ENCODE assay signal across 20 cellular contexts in genomic region chr13:89943139-89943538, GRCh38.
"Had no signal": no experiment of that assay in that cellular context is flagged by ENCODE, and none has a peak within 500 bp of the region (broad histone marks: within the 10 kb centered on the region; RNA-seq: fewer than 3 reads in every experiment).

No MANE protein-coding gene starts in this region.

- FAIRE-seq: keratinocyte had no signal

- ATAC-seq: left colon; left lung; lower lobe of right lung; naive thymus-derived CD8-positive, alpha-beta T cell; right lobe of liver; stimulated activated memory B cell treated with anti-CD40 and anti-IgM and Interleukin-4, amounts not matched to agents 10 μg/mL and 1 μg/mL and 100 μg/mL, for 72 hours; stimulated activated naive CD8-positive, alpha-beta T cell treated with anti-CD3 and anti-CD28 coated beads, Interleukin-15, amount 100 ng/mL, for 72 hours had no signal

- DNase-seq: hippocampal formation; left colon; left lung; lower lobe of right lung; mammary epithelial cell; mesenchymal stem cell; naive thymus-derived CD8-positive, alpha-beta T cell; nucleus accumbens; right lobe of liver; spleen; stimulated activated CD4-positive, alpha-beta T cell treated with anti-CD3 and anti-CD28 coated beads, Interleukin-1b, Interleukin-23, amount 100 ng/mL, for 48 hours; stimulated activated CD4-positive, alpha-beta T cell treated with anti-CD3 and anti-CD28 coated beads, Interleukin-2, amount 100 ng/mL, for 48 hours; stimulated activated CD4-positive, alpha-beta T cell treated with anti-CD3 and anti-CD28 coated beads, Interleukin-4, amount 100 ng/mL, for 4 hours; stimulated activated CD8-positive, alpha-beta memory T cell treated with anti-CD3 and anti-CD28 coated beads, Interleukin-4, amount 100 ng/mL, for 48 hours; stimulated activated naive CD4-positive, alpha-beta T cell treated with Interleukin-2 at 50 U/mL for 16 hours; stimulated activated naive CD8-positive, alpha-beta T cell treated with anti-CD3 and anti-CD28 coated beads, Interleukin-15, amount 100 ng/mL, for 72 hours; substantia nigra; uterus had no signal
